ENCODE assay signal across 8 cellular contexts in genomic region chr1:119712342-119713038, GRCh38. TPM values are rescaled to one million over a fixed set of nuclear protein-coding genes. Genes with fewer than 3 reads are reported as not detected.
DNase-seq lines count a peak whose midpoint lies in the region; ATAC-seq and TF ChIP-seq lines count a peak whose summit lies in the region.

No MANE protein-coding gene starts in this region.

- DNase-seq in COLO668 (lab: John Stamatoyannopoulos, UW; ENCODE audit: unreplicated experiment): peak; percentile 85
- peak; percentile 96 for DNase-seq in H4 (ENCODE audit: low spot score)
- peak; percentile 70 for DNase-seq in NCI-H1694 (lab: John Stamatoyannopoulos, UW)
- peak; percentile 66 for DNase-seq in UCSD-AML1 (lab: John Stamatoyannopoulos, UW; ENCODE audit: unreplicated experiment)
- peak; percentile 39 for DNase-seq in dermis blood vessel endothelial cell
- peak; percentile 42 to 95 for DNase-seq in lower leg skin (ENCODE audit: low spot score in 2 of 2)
- peak; percentile 28 to 42 (median 41) for DNase-seq in stimulated activated CD4-positive, alpha-beta T cell treated with anti-CD3 and anti-CD28 coated beads, TNF-alpha, amount 100 ng/mL, for 48 hours (ENCODE audit: low read depth in 3 of 3)

- ATAC-seq in HG03139 (IDR thresholded peaks at IDR 0.05; ENCODE audit: unreplicated experiment): no peak

- WGBS in lower leg skin, 2 donors: 0 to 1% methylated on average over 34 to 37 of the region's 51 CpGs

- TF ChIP-seq POLR2A in lower leg skin (IDR thresholded peaks at IDR 0.05): no peak

- peak overlapping the region; percentile 36 for H3K4me3 ChIP-seq in lower leg skin (ENCODE audit: low read depth, poor library complexity, severe bottlenecking)

- intact Hi-C loops in lower leg skin (cut with DNase I; ENCODE audit: low total_unique reads): no loop called here

- TF ChIP-seq CTCF in lower leg skin (IDR thresholded peaks at IDR 0.05): no peak

RNA-seq across cellular contexts. Expression of gene PHGDH, which starts 0.8 kb away (rescaled TPM):
- total RNA-seq in H4 (2014; rRNA removed; shearing (Covaris generic)): 338 and 346 TPM in 2 replicates
- 1.4 and 6.8 TPM in 2 replicates for total RNA-seq in dermis blood vessel endothelial cell
- total RNA-seq in lower leg skin: 10 to 100 TPM; 55.1 to 94.2 (median 73.5) TPM

RNA-seq across cellular contexts. Expression of gene HMGCS2, which starts 56.2 kb away (rescaled TPM):
- total RNA-seq in H4 (2014; rRNA removed; shearing (Covaris generic)): 0.87 and 3.8 TPM in 2 replicates
- not detected in 2 replicates for total RNA-seq in dermis blood vessel endothelial cell
- 100 to 1,000 TPM in 2 of 4 donors, 10 to 100 TPM in 2; 23.9 to 400 (median 93.4) TPM for total RNA-seq in lower leg skin

Comparison
In these comparisons a context has a peak if more than half of its experiments do, and no peak if none do; other contexts are left out.
1. DNase-seq: peak in every context shown above with its lines; median percentile 96 in H4; 85 in COLO668; 70 in NCI-H1694; 68 in lower leg skin; 66 in UCSD-AML1; 41 in stimulated activated CD4-positive, alpha-beta T cell treated with anti-CD3 and anti-CD28 coated beads, TNF-alpha, amount 100 ng/mL, for 48 hours; 39 in dermis blood vessel endothelial cell.